ENCODE assay signal across 9 cellular contexts in the genomic region with DNA sequence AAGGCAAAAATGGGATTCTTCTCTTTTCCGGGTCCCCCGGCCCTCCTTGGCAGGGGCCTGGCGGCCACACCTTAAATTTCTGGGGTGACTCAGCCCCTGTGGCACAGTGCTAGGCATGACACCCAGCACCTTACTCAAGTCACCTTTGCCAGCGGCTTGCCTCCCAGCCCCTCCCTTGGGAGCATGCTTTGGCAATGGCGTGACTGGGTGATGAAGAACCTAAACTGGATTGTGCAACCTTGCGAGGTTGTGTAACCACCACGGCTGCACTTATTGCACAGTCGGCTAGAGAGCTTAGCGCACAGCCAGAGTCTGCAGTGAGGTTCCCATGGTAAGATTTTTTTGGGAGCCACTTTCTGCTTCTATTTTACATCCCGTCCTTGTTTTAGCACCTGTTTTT. TPM values are rescaled to one million over a fixed set of nuclear protein-coding genes. Genes with fewer than 3 reads are reported as not detected.
DNase-seq lines count a peak whose midpoint lies in the region; TF ChIP-seq lines count a peak whose summit lies in the region.
"Had no signal": no experiment of that assay in that cellular context is flagged by ENCODE, and none has a peak within 500 bp of the region (broad histone marks: within the 10 kb centered on the region; RNA-seq: fewer than 3 reads in every experiment).

No MANE protein-coding gene starts in this region.

- no peaks in the 10 kb centered on the region for H3K36me3 Mint-ChIP-seq in activated T-helper 2 cell treated with anti-CD3 and anti-CD28 coated beads, Interferon-gamma antibody, Interleukin-2, Interleukin-4, amounts not matched to agents 10 μg/mL and 5 μg/mL and 100 μg/mL, durations not matched to agents 14 hours and 24 hours and 36 hours (ENCODE audit: low read depth)
- no peaks in the 10 kb centered on the region for H3K36me3 Mint-ChIP-seq in activated T-cell treated with anti-CD3 and anti-CD28 coated beads, Interleukin-2, amount 50 U/mL, for 24 hours (ENCODE audit: low read depth)

- no peak for TF ChIP-seq CTCF in RWPE1 (conservative IDR thresholded peaks at IDR 0.05; ENCODE audit: low read depth)
- no peak for TF ChIP-seq CTCF in retinal pigment epithelial cell (conservative IDR thresholded peaks at IDR 0.05; ENCODE audit: low read depth, low read length)

- peaks cover 5% of the 10 kb centered on the region for H3K27me3 Mint-ChIP-seq in activated T-helper 2 cell treated with anti-CD3 and anti-CD28 coated beads, Interferon-gamma antibody, Interleukin-2, Interleukin-4, amounts not matched to agents 10 μg/mL and 5 μg/mL and 100 μg/mL, durations not matched to agents 14 hours and 24 hours and 36 hours (ENCODE audit: low read depth)
- H3K27me3 Mint-ChIP-seq in activated T-cell treated with anti-CD3 and anti-CD28 coated beads, Interleukin-2, amount 50 U/mL, for 24 hours, result peaks cover 17% of the 10 kb centered on the region

- no peaks in the 10 kb centered on the region for H3K36me3 ChIP-seq in HAP-1 (replicated peaks)
- H3K36me3 ChIP-seq in effector memory CD4-positive, alpha-beta T cell (ENCODE audit: control insufficient read depth, insufficient read depth, low read length), result no peaks in the 10 kb centered on the region

- H3K27ac ChIP-seq in RWPE1, result peak overlapping the region; percentile 94
- H3K27ac ChIP-seq in effector memory CD4-positive, alpha-beta T cell (ENCODE audit: insufficient read depth, low read length, poor library complexity, severe bottlenecking), result no peak overlapping the region

- H3K27ac Mint-ChIP-seq in activated T-helper 2 cell treated with anti-CD3 and anti-CD28 coated beads, Interferon-gamma antibody, Interleukin-2, Interleukin-4, amounts not matched to agents 10 μg/mL and 5 μg/mL and 100 μg/mL, durations not matched to agents 14 hours and 24 hours and 36 hours, result no peak overlapping the region
- H3K27ac Mint-ChIP-seq in activated T-cell treated with anti-CD3 and anti-CD28 coated beads, Interleukin-2, amount 50 U/mL, for 24 hours, result no peak overlapping the region

- in situ Hi-C loops in HAP-1 (cut with MboI; ENCODE audit: low sequenced_read_pairs), result no loop called here

- H3K4me3 ChIP-seq in retinal pigment epithelial cell (ENCODE audit: low read length) (peak overlapping the region; percentile 25), HAP-1 (no peak overlapping the region)
- no peak overlapping the region for H3K4me3 ChIP-seq in effector memory CD4-positive, alpha-beta T cell (ENCODE audit: insufficient read depth, low read depth, low read length, poor library complexity, severe bottlenecking)

- H3K9me3 ChIP-seq in HAP-1, result no peaks in the 10 kb centered on the region
- H3K9me3 ChIP-seq in effector memory CD4-positive, alpha-beta T cell (ENCODE audit: control insufficient read depth, low read length), result no peaks in the 10 kb centered on the region

- H3K9me3 Mint-ChIP-seq in activated T-helper 2 cell treated with anti-CD3 and anti-CD28 coated beads, Interferon-gamma antibody, Interleukin-2, Interleukin-4, amounts not matched to agents 10 μg/mL and 5 μg/mL and 100 μg/mL, durations not matched to agents 14 hours and 24 hours and 36 hours, result no peaks in the 10 kb centered on the region
- no peaks in the 10 kb centered on the region for H3K9me3 Mint-ChIP-seq in activated T-cell treated with anti-CD3 and anti-CD28 coated beads, Interleukin-2, amount 50 U/mL, for 24 hours
- H3K9me3 Mint-ChIP-seq: central memory CD8-positive, alpha-beta T cell had no signal

- H3K4me1 Mint-ChIP-seq in activated T-helper 2 cell treated with anti-CD3 and anti-CD28 coated beads, Interferon-gamma antibody, Interleukin-2, Interleukin-4, amounts not matched to agents 10 μg/mL and 5 μg/mL and 100 μg/mL, durations not matched to agents 14 hours and 24 hours and 36 hours (ENCODE audit: low read depth), result peaks cover 2% of the 10 kb centered on the region
- peaks cover under 1% of the 10 kb centered on the region for H3K4me1 Mint-ChIP-seq in activated T-cell treated with anti-CD3 and anti-CD28 coated beads, Interleukin-2, amount 50 U/mL, for 24 hours (ENCODE audit: low read depth)
- H3K4me1 Mint-ChIP-seq: central memory CD8-positive, alpha-beta T cell had no signal

- H3K4me1 ChIP-seq in HAP-1, result no peaks in the 10 kb centered on the region
- H3K4me1 ChIP-seq in effector memory CD4-positive, alpha-beta T cell (ENCODE audit: control insufficient read depth, insufficient read depth, low read length, poor library complexity, severe bottlenecking), result no peaks in the 10 kb centered on the region

- peaks cover 5% of the 10 kb centered on the region; the same call in 1 of the 2 replicates for H3K27me3 ChIP-seq in HAP-1 (ENCODE audit: low read depth)
- H3K27me3 ChIP-seq in effector memory CD4-positive, alpha-beta T cell (replicated peaks; ENCODE audit: control insufficient read depth, insufficient read depth, low read length, poor library complexity, severe bottlenecking), result no peaks in the 10 kb centered on the region

- POLR2A ChIA-PET in RWPE1 (lab: Yijun Ruan, JAX; ENCODE audit: low non-redundant PET), result interaction anchor here (0.5 kb wide), 1 partner anchor 8 kb away, joined by 4 read pairs; no protein-coding TSS in a partner anchor

- no peak overlapping the region for H3K4me3 Mint-ChIP-seq in activated T-helper 2 cell treated with anti-CD3 and anti-CD28 coated beads, Interferon-gamma antibody, Interleukin-2, Interleukin-4, amounts not matched to agents 10 μg/mL and 5 μg/mL and 100 μg/mL, durations not matched to agents 14 hours and 24 hours and 36 hours (ENCODE audit: low read depth)
- H3K4me3 Mint-ChIP-seq in activated T-cell treated with anti-CD3 and anti-CD28 coated beads, Interleukin-2, amount 50 U/mL, for 24 hours, result no peak overlapping the region
- H3K4me3 Mint-ChIP-seq: central memory CD8-positive, alpha-beta T cell had no signal

- peak; percentile 80 for DNase-seq in H4 (ENCODE audit: low spot score)
- DNase-seq in RWPE1 (ENCODE audit: low spot score), result peak; percentile 91
- DNase-seq in fibroblast of the conjunctiva (ENCODE audit: low read depth), result peak; percentile 66
- peak; percentile 37 for DNase-seq in retinal pigment epithelial cell (ENCODE audit: low read depth)
- DNase-seq in activated T-helper 2 cell treated with anti-CD3 and anti-CD28 coated beads, Interferon-gamma antibody, Interleukin-2, Interleukin-4, amounts not matched to agents 10 μg/mL and 5 μg/mL and 100 μg/mL, durations not matched to agents 14 hours and 24 hours and 36 hours (ENCODE audit: low spot score), result no peak
- DNase-seq in activated T-cell treated with anti-CD3 and anti-CD28 coated beads, Interleukin-2, amount 50 U/mL, for 24 hours, result no peak
- DNase-seq in HAP-1 (ENCODE audit: low spot score in 2 of 2), result no peak
- no peak for DNase-seq in effector memory CD4-positive, alpha-beta T cell

- CTCF ChIA-PET in RWPE1 (lab: Yijun Ruan, JAX), result interaction anchor here (0.6 to 1.0 kb wide), 4 partner anchors 22 to 546 kb away, joined by 3 read pairs; no protein-coding TSS in a partner anchor

- intact Hi-C loops in activated T-helper 2 cell treated with anti-CD3 and anti-CD28 coated beads, Interferon-gamma antibody, Interleukin-2, Interleukin-4, amounts not matched to agents 10 μg/mL and 5 μg/mL and 100 μg/mL, durations not matched to agents 14 hours and 24 hours and 36 hours (cut with micrococcal nuclease), result no loop called here

RNA-seq across cellular contexts. Expression of a gene that starts 16.1 kb away (rescaled TPM):
- total RNA-seq in H4 (2014; rRNA removed; shearing (Covaris generic)), result 5.3 and 8.1 TPM in 2 replicates
- 0.76 and 1.4 TPM in 2 replicates for total RNA-seq in activated T-helper 2 cell treated with anti-CD3 and anti-CD28 coated beads, Interferon-gamma antibody, Interleukin-2, Interleukin-4, amounts not matched to agents 10 μg/mL and 5 μg/mL and 100 μg/mL, durations not matched to agents 14 hours and 24 hours and 36 hours

Comparison
In these comparisons a context has a peak if more than half of its experiments do, and no peak if none do; other contexts are left out.
1. DNase-seq: peak in H4 (single experiment), RWPE1 (single experiment), fibroblast of the conjunctiva (single experiment) and retinal pigment epithelial cell (single experiment); none in activated T-helper 2 cell treated with anti-CD3 and anti-CD28 coated beads, Interferon-gamma antibody, Interleukin-2, Interleukin-4, amounts not matched to agents 10 μg/mL and 5 μg/mL and 100 μg/mL, durations not matched to agents 14 hours and 24 hours and 36 hours (single experiment), activated T-cell treated with anti-CD3 and anti-CD28 coated beads, Interleukin-2, amount 50 U/mL, for 24 hours (single experiment), HAP-1 (0 of 2) and effector memory CD4-positive, alpha-beta T cell (0 of 3).